In the genomic region with DNA sequence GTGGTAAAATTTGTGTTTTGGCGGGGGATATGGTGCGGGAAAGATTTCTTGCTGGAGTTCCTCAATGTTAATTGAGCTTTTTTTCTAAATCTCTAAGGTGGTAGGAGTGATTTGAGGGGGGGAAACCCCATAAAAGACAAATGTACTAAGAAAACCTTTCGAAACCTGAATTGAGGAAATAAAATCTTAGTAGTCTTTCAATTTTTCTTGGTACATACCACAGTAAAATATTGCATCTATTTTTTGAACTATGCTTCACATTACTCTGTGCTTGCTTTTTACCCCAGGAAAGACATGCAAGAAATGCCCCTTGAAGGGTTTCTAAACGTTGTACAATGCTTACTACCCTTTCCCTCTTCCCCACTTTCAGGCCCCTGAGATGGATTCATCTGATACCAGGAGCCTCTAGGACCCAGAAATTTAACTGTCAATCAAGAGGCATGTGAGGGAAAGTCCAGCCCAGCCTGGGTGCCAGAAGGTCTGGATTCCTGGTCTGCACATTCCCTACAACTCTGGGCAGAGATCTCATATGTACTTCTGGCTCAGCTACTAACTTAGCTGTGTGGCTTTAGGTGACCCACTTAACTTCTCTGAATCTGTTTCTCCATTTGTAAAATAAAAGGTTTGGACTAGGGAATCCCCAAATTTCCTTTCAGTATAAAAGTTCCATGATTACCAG, we compare ENCODE assay signal across 10 cellular contexts. TPM values are rescaled to one million over a fixed set of nuclear protein-coding genes. Genes with fewer than 3 reads are reported as not detected.
DNase-seq lines count a peak whose midpoint lies in the region; ATAC-seq and TF ChIP-seq lines count a peak whose summit lies in the region.
"Had no signal": no experiment of that assay in that cellular context is flagged by ENCODE, and none has a peak within 500 bp of the region (broad histone marks: within the 10 kb centered on the region; RNA-seq: fewer than 3 reads in every experiment).

No MANE protein-coding gene starts in this region.

- no peaks in the 10 kb centered on the region for H3K36me3 ChIP-seq in adipocyte (ENCODE audit: control insufficient read depth, insufficient read depth, low read length, severe bottlenecking)

- H3K27me3 ChIP-seq in adipocyte (replicated peaks; ENCODE audit: control insufficient read depth, insufficient read depth, low read length) = no peaks in the 10 kb centered on the region

- H3K4me1 Mint-ChIP-seq in HFFc6 (ENCODE audit: low read depth) (peaks cover 50% of the 10 kb centered on the region), natural killer cell (peaks cover 91 to 96% of the 10 kb centered on the region in 2 donors)

- H3K9me3 Mint-ChIP-seq in HFFc6 (no peaks in the 10 kb centered on the region), natural killer cell (no peaks in the 10 kb centered on the region)

- peaks cover 61% of the 10 kb centered on the region for H3K4me1 ChIP-seq in adipocyte (ENCODE audit: control insufficient read depth, insufficient read depth, low read length)

- peak overlapping the region; percentile 64 for H3K4me3 ChIP-seq in adipocyte (ENCODE audit: low read length)

- TF ChIP-seq CTCF in HFFc6 (IDR thresholded peaks at IDR 0.05) (no peak), natural killer cell (IDR thresholded peaks at IDR 0.05) (no peak)

- no peaks in the 10 kb centered on the region for H3K36me3 Mint-ChIP-seq in HFFc6 (ENCODE audit: low read depth)
- no peaks in the 10 kb centered on the region for H3K36me3 Mint-ChIP-seq in natural killer cell

- no peaks in the 10 kb centered on the region for H3K9me3 ChIP-seq in adipocyte (ENCODE audit: control insufficient read depth, low read length)

- peaks cover 2% of the 10 kb centered on the region; the same call in 1 of the 2 replicates for H3K27me3 Mint-ChIP-seq in HFFc6 (ENCODE audit: insufficient read depth)
- no peaks in the 10 kb centered on the region for H3K27me3 Mint-ChIP-seq in natural killer cell (ENCODE audit: low read depth in 2 of 2)

- peak overlapping the region; percentile 88 for H3K9ac ChIP-seq in adipocyte (ENCODE audit: low read length)

- intact Hi-C loops in natural killer cell (cut with micrococcal nuclease) = loop anchor here (2.0 kb wide), 1 partner anchor 361 kb away; no protein-coding TSS in a partner anchor

- H3K4me3 Mint-ChIP-seq in HFFc6 = peak overlapping the region; percentile 55
- H3K4me3 Mint-ChIP-seq in natural killer cell = peak overlapping the region; percentile 87

- H3K27ac Mint-ChIP-seq in HFFc6 (peak overlapping the region; percentile 72), natural killer cell (peak overlapping the region; percentile 96 to 98)

- DNase-seq in DMS 273 treated with DMSO at 0.1 percent for 48 hours (lab: John Stamatoyannopoulos, UW) (peak; percentile 32), HFFc6 (no peak), adipocyte (ENCODE audit: low read depth) (peak; percentile 55), natural killer cell (no peak), NCI-H2029 treated with DMSO at 0.1 percent for 48 hours (lab: John Stamatoyannopoulos, UW) (no peak), erythroblast (lab: John Stamatoyannopoulos, UW) (no peak)
- DNase-seq in effector CD4-positive, alpha-beta T cell = no peak
- DNase-seq: foreskin melanocyte, SHP77 treated with DMSO at 0.1 percent for 48 hours had no signal

- ATAC-seq in natural killer cell (no peak), HG02571 (IDR thresholded peaks at IDR 0.05; ENCODE audit: unreplicated experiment) (no peak)

- no peak for TF ChIP-seq POLR2A in erythroblast (IDR thresholded peaks at IDR 0.05; ENCODE audit: low read length)

RNA-seq across cellular contexts. Expression of gene PDCD4, which starts 5.8 kb away (rescaled TPM):
- total RNA-seq in HFFc6 (2021; fragmentation: NEBNext Ultra II Directional; extraction: Animal tissue kit (Norgen Biotek cat#: 25700)) = 10 to 100 TPM; 56.0 to 85.6 (median 72.8) TPM
- 100 to 1,000 TPM; 199 to 241 (median 222) TPM for total RNA-seq in natural killer cell

RNA-seq across cellular contexts. Expression of gene BBIP1, which starts 53.0 kb away (rescaled TPM):
- total RNA-seq in HFFc6 (2021; fragmentation: NEBNext Ultra II Directional; extraction: Animal tissue kit (Norgen Biotek cat#: 25700)) = 10 to 100 TPM; 28.5 to 36.1 (median 31.2) TPM
- total RNA-seq in natural killer cell = 10 to 100 TPM; 27.2 to 58.6 (median 27.7) TPM

RNA-seq across cellular contexts. Expression of gene SHOC2, which starts 53.5 kb away (rescaled TPM):
- 10 to 100 TPM; 48.9 to 61.1 (median 56.6) TPM for total RNA-seq in HFFc6 (2021; fragmentation: NEBNext Ultra II Directional; extraction: Animal tissue kit (Norgen Biotek cat#: 25700))
- 10 to 100 TPM; 81.8 to 87.6 (median 85.7) TPM for total RNA-seq in natural killer cell

Comparison
In these comparisons a context has a peak if more than half of its experiments do, and no peak if none do; other contexts are left out.
1. DNase-seq: peak in DMS 273 treated with DMSO at 0.1 percent for 48 hours (single experiment) and adipocyte (single experiment); none in HFFc6 (single experiment), natural killer cell (single experiment), NCI-H2029 treated with DMSO at 0.1 percent for 48 hours (single experiment), effector CD4-positive, alpha-beta T cell (single experiment) and erythroblast (0 of 2).